Comparison of ENCODE assay signal across 1 cellular context in the genomic region with DNA sequence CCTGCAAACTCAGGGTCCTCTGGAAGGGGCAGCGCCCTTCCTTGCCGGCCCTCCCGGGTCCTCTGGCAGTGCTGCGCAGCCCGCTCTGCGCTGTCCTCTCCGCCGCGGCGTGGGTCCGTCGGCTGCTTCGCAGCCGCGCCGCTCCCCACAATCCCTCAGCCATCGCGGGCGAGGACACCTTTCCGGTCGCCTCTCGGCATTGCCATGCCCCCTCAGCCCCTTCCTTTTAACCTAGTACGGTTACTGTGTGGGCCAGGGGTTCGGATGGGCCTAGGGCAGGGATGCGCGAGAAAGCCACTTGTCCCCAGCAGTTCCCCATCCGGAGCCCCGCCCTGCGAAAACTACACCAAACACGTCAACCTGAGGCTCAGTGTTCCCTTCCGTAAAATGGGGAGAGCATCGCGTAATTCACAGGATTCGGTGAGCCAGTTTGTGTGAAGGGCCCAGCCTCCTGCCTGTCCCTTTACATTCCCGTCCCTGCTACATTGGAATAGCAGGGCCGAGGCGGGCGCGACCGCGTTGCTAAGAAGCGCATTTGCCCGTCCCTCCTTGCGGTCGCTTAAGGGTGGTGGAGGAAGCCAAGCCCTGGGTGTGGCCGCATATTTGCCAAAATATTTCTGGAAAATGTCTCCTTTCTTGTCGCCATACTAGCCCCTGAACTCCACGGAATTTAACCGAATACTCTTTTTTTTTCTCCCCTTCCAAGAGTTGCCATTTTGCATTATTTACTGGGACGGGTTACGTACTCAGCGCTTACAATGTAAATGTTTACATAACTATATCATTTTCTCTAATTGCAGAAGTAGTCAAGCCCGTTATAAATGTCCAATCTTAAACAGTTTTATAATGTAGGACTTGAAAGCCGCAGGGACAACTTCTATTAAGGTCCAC.
TF ChIP-seq lines count a peak whose summit lies in the region.

No MANE protein-coding gene starts in this region.

TF ChIP-seq in HepG2, 621 proteins besides CTCF, POLR2A, EP300 and RAD21 (continued from another document):
- TF ChIP-seq, protein P1, sequence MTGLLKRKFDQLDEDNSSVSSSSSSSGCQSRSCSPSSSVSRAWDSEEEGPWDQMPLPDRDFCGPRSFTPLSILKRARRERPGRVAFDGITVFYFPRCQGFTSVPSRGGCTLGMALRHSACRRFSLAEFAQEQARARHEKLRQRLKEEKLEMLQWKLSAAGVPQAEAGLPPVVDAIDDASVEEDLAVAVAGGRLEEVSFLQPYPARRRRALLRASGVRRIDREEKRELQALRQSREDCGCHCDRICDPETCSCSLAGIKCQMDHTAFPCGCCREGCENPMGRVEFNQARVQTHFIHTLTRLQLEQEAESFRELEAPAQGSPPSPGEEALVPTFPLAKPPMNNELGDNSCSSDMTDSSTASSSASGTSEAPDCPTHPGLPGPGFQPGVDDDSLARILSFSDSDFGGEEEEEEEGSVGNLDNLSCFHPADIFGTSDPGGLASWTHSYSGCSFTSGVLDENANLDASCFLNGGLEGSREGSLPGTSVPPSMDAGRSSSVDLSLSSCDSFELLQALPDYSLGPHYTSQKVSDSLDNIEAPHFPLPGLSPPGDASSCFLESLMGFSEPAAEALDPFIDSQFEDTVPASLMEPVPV (CRISPR knock-in tag; IDR thresholded peaks at IDR 0.05): no peak
- TF ChIP-seq ZNF451 (CRISPR knock-in tag; IDR thresholded peaks at IDR 0.05): no peak
- TF ChIP-seq, protein P2, sequence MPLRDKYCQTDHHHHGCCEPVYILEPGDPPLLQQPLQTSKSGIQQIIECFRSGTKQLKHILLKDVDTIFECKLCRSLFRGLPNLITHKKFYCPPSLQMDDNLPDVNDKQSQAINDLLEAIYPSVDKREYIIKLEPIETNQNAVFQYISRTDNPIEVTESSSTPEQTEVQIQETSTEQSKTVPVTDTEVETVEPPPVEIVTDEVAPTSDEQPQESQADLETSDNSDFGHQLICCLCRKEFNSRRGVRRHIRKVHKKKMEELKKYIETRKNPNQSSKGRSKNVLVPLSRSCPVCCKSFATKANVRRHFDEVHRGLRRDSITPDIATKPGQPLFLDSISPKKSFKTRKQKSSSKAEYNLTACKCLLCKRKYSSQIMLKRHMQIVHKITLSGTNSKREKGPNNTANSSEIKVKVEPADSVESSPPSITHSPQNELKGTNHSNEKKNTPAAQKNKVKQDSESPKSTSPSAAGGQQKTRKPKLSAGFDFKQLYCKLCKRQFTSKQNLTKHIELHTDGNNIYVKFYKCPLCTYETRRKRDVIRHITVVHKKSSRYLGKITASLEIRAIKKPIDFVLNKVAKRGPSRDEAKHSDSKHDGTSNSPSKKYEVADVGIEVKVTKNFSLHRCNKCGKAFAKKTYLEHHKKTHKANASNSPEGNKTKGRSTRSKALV (CRISPR knock-in tag; IDR thresholded peaks at IDR 0.05): 0 out of 2 replicates have a peak, but pooled peaks have one; percentile 6
- TF ChIP-seq, protein P3, sequence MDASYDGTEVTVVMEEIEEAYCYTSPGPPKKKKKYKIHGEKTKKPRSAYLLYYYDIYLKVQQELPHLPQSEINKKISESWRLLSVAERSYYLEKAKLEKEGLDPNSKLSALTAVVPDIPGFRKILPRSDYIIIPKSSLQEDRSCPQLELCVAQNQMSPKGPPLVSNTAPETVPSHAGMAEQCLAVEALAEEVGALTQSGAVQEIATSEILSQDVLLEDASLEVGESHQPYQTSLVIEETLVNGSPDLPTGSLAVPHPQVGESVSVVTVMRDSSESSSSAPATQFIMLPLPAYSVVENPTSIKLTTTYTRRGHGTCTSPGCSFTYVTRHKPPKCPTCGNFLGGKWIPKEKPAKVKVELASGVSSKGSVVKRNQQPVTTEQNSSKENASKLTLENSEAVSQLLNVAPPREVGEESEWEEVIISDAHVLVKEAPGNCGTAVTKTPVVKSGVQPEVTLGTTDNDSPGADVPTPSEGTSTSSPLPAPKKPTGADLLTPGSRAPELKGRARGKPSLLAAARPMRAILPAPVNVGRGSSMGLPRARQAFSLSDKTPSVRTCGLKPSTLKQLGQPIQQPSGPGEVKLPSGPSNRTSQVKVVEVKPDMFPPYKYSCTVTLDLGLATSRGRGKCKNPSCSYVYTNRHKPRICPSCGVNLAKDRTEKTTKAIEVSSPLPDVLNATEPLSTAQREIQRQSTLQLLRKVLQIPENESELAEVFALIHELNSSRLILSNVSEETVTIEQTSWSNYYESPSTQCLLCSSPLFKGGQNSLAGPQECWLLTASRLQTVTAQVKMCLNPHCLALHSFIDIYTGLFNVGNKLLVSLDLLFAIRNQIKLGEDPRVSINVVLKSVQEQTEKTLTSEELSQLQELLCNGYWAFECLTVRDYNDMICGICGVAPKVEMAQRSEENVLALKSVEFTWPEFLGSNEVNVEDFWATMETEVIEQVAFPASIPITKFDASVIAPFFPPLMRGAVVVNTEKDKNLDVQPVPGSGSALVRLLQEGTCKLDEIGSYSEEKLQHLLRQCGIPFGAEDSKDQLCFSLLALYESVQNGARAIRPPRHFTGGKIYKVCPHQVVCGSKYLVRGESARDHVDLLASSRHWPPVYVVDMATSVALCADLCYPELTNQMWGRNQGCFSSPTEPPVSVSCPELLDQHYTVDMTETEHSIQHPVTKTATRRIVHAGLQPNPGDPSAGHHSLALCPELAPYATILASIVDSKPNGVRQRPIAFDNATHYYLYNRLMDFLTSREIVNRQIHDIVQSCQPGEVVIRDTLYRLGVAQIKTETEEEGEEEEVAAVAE (CRISPR knock-in tag; IDR thresholded peaks at IDR 0.05; ENCODE audit: borderline replicate concordance): no peak
- no peak for TF ChIP-seq TAF15 (IDR thresholded peaks at IDR 0.05; ENCODE audit: low read depth, low read length, poor library complexity, severe bottlenecking)
- 0 out of 2 replicates have a peak, but pooled peaks have one; percentile 48 for TF ChIP-seq ZNF75D (CRISPR knock-in tag; IDR thresholded peaks at IDR 0.05; ENCODE audit: borderline replicate concordance)
- no peak for TF ChIP-seq NR2F6 (IDR thresholded peaks at IDR 0.05)
- no peak for TF ChIP-seq NR2F6 (CRISPR knock-in tag; IDR thresholded peaks at IDR 0.05)
- 0 out of 2 replicates have a peak, but pooled peaks have one; percentile 30 for TF ChIP-seq ZNF615 (CRISPR knock-in tag; IDR thresholded peaks at IDR 0.05; ENCODE audit: borderline replicate concordance)
- TF ChIP-seq, protein P4, sequence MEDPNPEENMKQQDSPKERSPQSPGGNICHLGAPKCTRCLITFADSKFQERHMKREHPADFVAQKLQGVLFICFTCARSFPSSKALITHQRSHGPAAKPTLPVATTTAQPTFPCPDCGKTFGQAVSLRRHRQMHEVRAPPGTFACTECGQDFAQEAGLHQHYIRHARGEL (CRISPR knock-in tag; IDR thresholded peaks at IDR 0.05): 0 out of 2 replicates have a peak, but pooled peaks have one; percentile 73
- TF ChIP-seq SMYD3 (CRISPR knock-in tag; IDR thresholded peaks at IDR 0.05): no peak
- no peak for TF ChIP-seq ZNF766 (CRISPR knock-in tag; IDR thresholded peaks at IDR 0.05; ENCODE audit: borderline replicate concordance)
- no peak for TF ChIP-seq ZNF143 (CRISPR knock-in tag; IDR thresholded peaks at IDR 0.05)
- TF ChIP-seq, protein P5, sequence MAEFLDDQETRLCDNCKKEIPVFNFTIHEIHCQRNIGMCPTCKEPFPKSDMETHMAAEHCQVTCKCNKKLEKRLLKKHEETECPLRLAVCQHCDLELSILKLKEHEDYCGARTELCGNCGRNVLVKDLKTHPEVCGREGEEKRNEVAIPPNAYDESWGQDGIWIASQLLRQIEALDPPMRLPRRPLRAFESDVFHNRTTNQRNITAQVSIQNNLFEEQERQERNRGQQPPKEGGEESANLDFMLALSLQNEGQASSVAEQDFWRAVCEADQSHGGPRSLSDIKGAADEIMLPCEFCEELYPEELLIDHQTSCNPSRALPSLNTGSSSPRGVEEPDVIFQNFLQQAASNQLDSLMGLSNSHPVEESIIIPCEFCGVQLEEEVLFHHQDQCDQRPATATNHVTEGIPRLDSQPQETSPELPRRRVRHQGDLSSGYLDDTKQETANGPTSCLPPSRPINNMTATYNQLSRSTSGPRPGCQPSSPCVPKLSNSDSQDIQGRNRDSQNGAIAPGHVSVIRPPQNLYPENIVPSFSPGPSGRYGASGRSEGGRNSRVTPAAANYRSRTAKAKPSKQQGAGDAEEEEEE (CRISPR knock-in tag; IDR thresholded peaks at IDR 0.05; ENCODE audit: borderline replicate concordance): no peak
- no peak for TF ChIP-seq FOXO1 (CRISPR knock-in tag; IDR thresholded peaks at IDR 0.05)
- TF ChIP-seq ZNF230 (CRISPR knock-in tag; IDR thresholded peaks at IDR 0.05): 0 out of 2 replicates have a peak, but pooled peaks have one; percentile 11
- peak; percentile 71 for TF ChIP-seq CHD4 (IDR thresholded peaks at IDR 0.05; ENCODE audit: borderline replicate concordance, low read length)
- TF ChIP-seq SRSF1 (optimal IDR thresholded peaks at IDR 0.05; ENCODE audit: low read depth, low read length): peak; percentile 76
- no peak for TF ChIP-seq CBX2 (IDR thresholded peaks at IDR 0.05; ENCODE audit: low read depth, low read length)
- no peak for TF ChIP-seq CBX2 (CRISPR knock-in tag; IDR thresholded peaks at IDR 0.05; ENCODE audit: low read depth)
- TF ChIP-seq ISL2 (CRISPR knock-in tag; IDR thresholded peaks at IDR 0.05): 0 out of 2 replicates have a peak, but pooled peaks have one; percentile 37
- no peak for TF ChIP-seq NFKB2 (CRISPR knock-in tag; IDR thresholded peaks at IDR 0.05; ENCODE audit: borderline replicate concordance)
- no peak for TF ChIP-seq ZNF749 (CRISPR knock-in tag; IDR thresholded peaks at IDR 0.05; ENCODE audit: borderline replicate concordance)
- peak; percentile 42; the same call in 1 of the 2 replicates for TF ChIP-seq RCOR2 (CRISPR knock-in tag; IDR thresholded peaks at IDR 0.05)
- TF ChIP-seq ZNF556 (CRISPR knock-in tag; IDR thresholded peaks at IDR 0.05; ENCODE audit: borderline replicate concordance): peak; percentile 64; the same call in 1 of the 2 replicates
- no peak for TF ChIP-seq ZNF460 (CRISPR knock-in tag; IDR thresholded peaks at IDR 0.05; ENCODE audit: borderline replicate concordance)
- TF ChIP-seq ZNF558 (CRISPR knock-in tag; IDR thresholded peaks at IDR 0.05; ENCODE audit: borderline replicate concordance): no peak
- no peak for TF ChIP-seq TBX3 (IDR thresholded peaks at IDR 0.05; ENCODE audit: borderline replicate concordance)
- TF ChIP-seq SOX6 (IDR thresholded peaks at IDR 0.05): no peak
- TF ChIP-seq SOX6 (CRISPR knock-in tag; IDR thresholded peaks at IDR 0.05): no peak
- no peak; the same call in 1 of the 2 replicates for TF ChIP-seq ZFP36L1 (CRISPR knock-in tag; IDR thresholded peaks at IDR 0.05)
- TF ChIP-seq, protein P6, sequence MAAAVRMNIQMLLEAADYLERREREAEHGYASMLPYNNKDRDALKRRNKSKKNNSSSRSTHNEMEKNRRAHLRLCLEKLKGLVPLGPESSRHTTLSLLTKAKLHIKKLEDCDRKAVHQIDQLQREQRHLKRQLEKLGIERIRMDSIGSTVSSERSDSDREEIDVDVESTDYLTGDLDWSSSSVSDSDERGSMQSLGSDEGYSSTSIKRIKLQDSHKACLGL (CRISPR knock-in tag; IDR thresholded peaks at IDR 0.05): 0 out of 2 replicates have a peak, but pooled peaks have one; percentile 78
- TF ChIP-seq, protein P7, sequence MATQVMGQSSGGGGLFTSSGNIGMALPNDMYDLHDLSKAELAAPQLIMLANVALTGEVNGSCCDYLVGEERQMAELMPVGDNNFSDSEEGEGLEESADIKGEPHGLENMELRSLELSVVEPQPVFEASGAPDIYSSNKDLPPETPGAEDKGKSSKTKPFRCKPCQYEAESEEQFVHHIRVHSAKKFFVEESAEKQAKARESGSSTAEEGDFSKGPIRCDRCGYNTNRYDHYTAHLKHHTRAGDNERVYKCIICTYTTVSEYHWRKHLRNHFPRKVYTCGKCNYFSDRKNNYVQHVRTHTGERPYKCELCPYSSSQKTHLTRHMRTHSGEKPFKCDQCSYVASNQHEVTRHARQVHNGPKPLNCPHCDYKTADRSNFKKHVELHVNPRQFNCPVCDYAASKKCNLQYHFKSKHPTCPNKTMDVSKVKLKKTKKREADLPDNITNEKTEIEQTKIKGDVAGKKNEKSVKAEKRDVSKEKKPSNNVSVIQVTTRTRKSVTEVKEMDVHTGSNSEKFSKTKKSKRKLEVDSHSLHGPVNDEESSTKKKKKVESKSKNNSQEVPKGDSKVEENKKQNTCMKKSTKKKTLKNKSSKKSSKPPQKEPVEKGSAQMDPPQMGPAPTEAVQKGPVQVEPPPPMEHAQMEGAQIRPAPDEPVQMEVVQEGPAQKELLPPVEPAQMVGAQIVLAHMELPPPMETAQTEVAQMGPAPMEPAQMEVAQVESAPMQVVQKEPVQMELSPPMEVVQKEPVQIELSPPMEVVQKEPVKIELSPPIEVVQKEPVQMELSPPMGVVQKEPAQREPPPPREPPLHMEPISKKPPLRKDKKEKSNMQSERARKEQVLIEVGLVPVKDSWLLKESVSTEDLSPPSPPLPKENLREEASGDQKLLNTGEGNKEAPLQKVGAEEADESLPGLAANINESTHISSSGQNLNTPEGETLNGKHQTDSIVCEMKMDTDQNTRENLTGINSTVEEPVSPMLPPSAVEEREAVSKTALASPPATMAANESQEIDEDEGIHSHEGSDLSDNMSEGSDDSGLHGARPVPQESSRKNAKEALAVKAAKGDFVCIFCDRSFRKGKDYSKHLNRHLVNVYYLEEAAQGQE (IDR thresholded peaks at IDR 0.05; ENCODE audit: borderline replicate concordance in 1 of 2, low read depth in 1 of 2, low read length in 2 of 2): no peak
- 0 out of 2 replicates have a peak, but pooled peaks have one; percentile 29 for TF ChIP-seq PAWR (CRISPR knock-in tag; IDR thresholded peaks at IDR 0.05; ENCODE audit: borderline replicate concordance)
- TF ChIP-seq ZSCAN31 (CRISPR knock-in tag; IDR thresholded peaks at IDR 0.05; ENCODE audit: low read depth): no peak
- TF ChIP-seq NAIF1 (CRISPR knock-in tag; IDR thresholded peaks at IDR 0.05; ENCODE audit: borderline replicate concordance): peak; percentile 44; the same call in 1 of the 2 replicates
- peak; percentile 23 for TF ChIP-seq IKZF4 (CRISPR knock-in tag; IDR thresholded peaks at IDR 0.05; ENCODE audit: borderline replicate concordance, low read depth, not compliant biosample characterization)
- peak; percentile 87 for TF ChIP-seq KDM1A (CRISPR knock-in tag; IDR thresholded peaks at IDR 0.05)
- TF ChIP-seq CREB1 (IDR thresholded peaks at IDR 0.05): no peak
- no peak for TF ChIP-seq CREB1 (CRISPR knock-in tag; IDR thresholded peaks at IDR 0.05)
- TF ChIP-seq NR2F1 (CRISPR knock-in tag; IDR thresholded peaks at IDR 0.05): 0 out of 4 replicates have a peak, but pooled peaks of 1 of the 2 experiments have one; percentile 39
- TF ChIP-seq ZFP90 (CRISPR knock-in tag; IDR thresholded peaks at IDR 0.05; ENCODE audit: borderline replicate concordance): no peak
- no peak for TF ChIP-seq MBNL3 (CRISPR knock-in tag; conservative IDR thresholded peaks at IDR 0.05)
- TF ChIP-seq ZSCAN30 (CRISPR knock-in tag; IDR thresholded peaks at IDR 0.05): no peak
- TF ChIP-seq ZNF383 (CRISPR knock-in tag; IDR thresholded peaks at IDR 0.05; ENCODE audit: borderline replicate concordance): peak; percentile 92; the same call in 1 of the 2 replicates
- no peak for TF ChIP-seq EHMT2 (IDR thresholded peaks at IDR 0.05; ENCODE audit: borderline replicate concordance, low read depth, low read length)
- 0 out of 2 replicates have a peak, but pooled peaks have one; percentile 85 for TF ChIP-seq ZNF776 (CRISPR knock-in tag; IDR thresholded peaks at IDR 0.05)
- TF ChIP-seq FLYWCH1 (CRISPR knock-in tag; IDR thresholded peaks at IDR 0.05): no peak
- TF ChIP-seq NCOA5 (CRISPR knock-in tag; IDR thresholded peaks at IDR 0.05): no peak
- no peak for TF ChIP-seq ZMYM2 (CRISPR knock-in tag; IDR thresholded peaks at IDR 0.05)
- TF ChIP-seq KDM5B (CRISPR knock-in tag; IDR thresholded peaks at IDR 0.05; ENCODE audit: borderline replicate concordance): no peak
- 0 out of 2 replicates have a peak, but pooled peaks have one; percentile 8 for TF ChIP-seq ZNF768 (CRISPR knock-in tag; IDR thresholded peaks at IDR 0.05)
- TF ChIP-seq MTF1 (CRISPR knock-in tag; IDR thresholded peaks at IDR 0.05): no peak
